Comparison of ENCODE assay signal across 31 cellular contexts in genomic region chr11:1439341-1439740, GRCh38. TPM values are rescaled to one million over a fixed set of nuclear protein-coding genes. Genes with fewer than 3 reads are reported as not detected.
"Had no signal": no experiment of that assay in that cellular context is flagged by ENCODE, and none has a peak within 500 bp of the region (broad histone marks: within the 10 kb centered on the region; RNA-seq: fewer than 3 reads in every experiment).

No MANE protein-coding gene starts in this region.

- H3K4me3 ChIP-seq: adrenal gland, ascending aorta, body of pancreas, breast epithelium, cardiac muscle cell had no signal

- DNase-seq: activated effector memory CD4-positive, alpha-beta T cell treated with anti-CD3 and anti-CD28 coated beads, Interleukin-2, amount 50 U/mL, for 16 hours; activated effector memory CD4-positive, alpha-beta T cell treated with Interleukin-2 at 50 U/mL for 16 hours; activated gamma-delta T cell; activated gamma-delta T cell treated with Interleukin-2 at 50 U/mL for 16 hours; activated naive CD4-positive, alpha-beta T cell; activated naive CD4-positive, alpha-beta T cell treated with anti-CD3 and anti-CD28 coated beads for 36 hours; activated naive CD4-positive, alpha-beta T cell treated with anti-CD3 and anti-CD28 coated beads, Interleukin-2, amount 10 ng/mL, durations not matched to agents 7 days and 5 days; activated naive CD4-positive, alpha-beta T cell treated with anti-CD3 and anti-CD28 coated beads, Interleukin-2, amount 50 U/mL, for 16 hours; activated naive CD4-positive, alpha-beta T cell treated with Interleukin-2 at 50 U/mL for 16 hours; activated naive CD8-positive, alpha-beta T cell treated with anti-CD3 and anti-CD28 coated beads for 36 hours; activated naive CD8-positive, alpha-beta T cell treated with anti-CD3 and anti-CD28 coated beads, Interleukin-2, amount 10 ng/mL, durations not matched to agents 7 days and 5 days; activated naive CD8-positive, alpha-beta T cell treated with anti-CD3 and anti-CD28 coated beads, Interleukin-2, amount 50 U/mL, for 24 hours; activated T-cell treated with anti-CD3 and anti-CD28 coated beads, Interleukin-2, amount 50 U/mL, for 1 hour; activated T-cell treated with anti-CD3 and anti-CD28 coated beads, Interleukin-2, amount 50 U/mL, for 24 hours; activated T-cell treated with anti-CD3 and anti-CD28 coated beads, Interleukin-2, amount 50 U/mL, for 4 hours; activated T-cell treated with anti-CD3 and anti-CD28 coated beads, Interleukin-2, amount 50 U/mL, for 48 hours; activated T-cell treated with anti-CD3 and anti-CD28 coated beads, Interleukin-2, amount 50 U/mL, for 72 hours; adrenal gland; amniotic stem cell; amygdala; anterior cingulate cortex; aorta; brain microvascular endothelial cell; caudate nucleus; central memory CD4-positive, alpha-beta T cell; cerebellar nuclear complex had no signal

- H3K4me1 ChIP-seq: adrenal gland, ascending aorta, breast epithelium had no signal

- H3K27ac ChIP-seq: adrenal gland, ascending aorta, brain microvascular endothelial cell, breast epithelium, cardiac muscle cell had no signal

- H3K27me3 ChIP-seq: body of pancreas, brain microvascular endothelial cell, cardiac muscle cell had no signal

- H3K36me3 ChIP-seq: adrenal gland, ascending aorta, brain microvascular endothelial cell, breast epithelium, cardiac muscle cell had no signal

- H3K9me3 ChIP-seq: adrenal gland, ascending aorta, body of pancreas, breast epithelium had no signal

RNA-seq across cellular contexts. Expression of gene BRSK2, which starts 49.6 kb away (rescaled TPM):
- total RNA-seq: bronchial epithelial cell had no signal
